15 cellular contexts compared by ENCODE assay signal in genomic region chr5:116455061-116455460, GRCh38.
DNase-seq lines count a peak whose midpoint lies in the region; TF ChIP-seq lines count a peak whose summit lies in the region.
"Had no signal": no experiment of that assay in that cellular context is flagged by ENCODE, and none has a peak within 500 bp of the region (broad histone marks: within the 10 kb centered on the region; RNA-seq: fewer than 3 reads in every experiment).

No MANE protein-coding gene starts in this region.

- peaks cover 0 to 3% of the 10 kb centered on the region in 2 donors for H3K36me3 Mint-ChIP-seq in CD14-positive monocyte
- H3K36me3 Mint-ChIP-seq in activated naive CD4-positive, alpha-beta T cell treated with anti-CD3 and anti-CD28 coated beads, Interleukin-2, amount 10 ng/mL, durations not matched to agents 7 days and 5 days: no peaks in the 10 kb centered on the region
- H3K36me3 Mint-ChIP-seq: natural killer cell had no signal

- peak overlapping the region in 1 of 2 donors; percentile 27 for H3K4me3 Mint-ChIP-seq in CD14-positive monocyte
- H3K4me3 Mint-ChIP-seq in activated naive CD4-positive, alpha-beta T cell treated with anti-CD3 and anti-CD28 coated beads, Interleukin-2, amount 10 ng/mL, durations not matched to agents 7 days and 5 days: no peak overlapping the region
- H3K4me3 Mint-ChIP-seq: natural killer cell had no signal

- peak overlapping the region; percentile 56 for H3K4me2 ChIP-seq in KMS-11

- H3K27me3 ChIP-seq in KMS-11 (ENCODE audit: insufficient read depth, low read depth): peaks cover 27% of the 10 kb centered on the region; the same call in 1 of the 2 replicates
- H3K27me3 ChIP-seq: colonic mucosa, uterus had no signal

- no peak overlapping the region for H3K27ac Mint-ChIP-seq in CD14-positive monocyte
- H3K27ac Mint-ChIP-seq in activated naive CD4-positive, alpha-beta T cell treated with anti-CD3 and anti-CD28 coated beads, Interleukin-2, amount 10 ng/mL, durations not matched to agents 7 days and 5 days: no peak overlapping the region
- H3K27ac Mint-ChIP-seq: natural killer cell had no signal

- no peaks in the 10 kb centered on the region for H3K9me3 Mint-ChIP-seq in CD14-positive monocyte
- no peaks in the 10 kb centered on the region for H3K9me3 Mint-ChIP-seq in activated naive CD4-positive, alpha-beta T cell treated with anti-CD3 and anti-CD28 coated beads, Interleukin-2, amount 10 ng/mL, durations not matched to agents 7 days and 5 days
- H3K9me3 Mint-ChIP-seq: natural killer cell had no signal

- H3K4me3 ChIP-seq in AG10803 (ENCODE audit: low read length) (no peak overlapping the region), KMS-11 (IDR thresholded peaks at IDR 0.05; ENCODE audit: insufficient read depth, low read depth, low read length) (no peak overlapping the region), coronary artery (peak overlapping the region; percentile 51)
- H3K4me3 ChIP-seq: colonic mucosa, HAP-1, uterus had no signal

- peaks cover 28% of the 10 kb centered on the region for H3K4me1 Mint-ChIP-seq in CD14-positive monocyte
- peaks cover 11% of the 10 kb centered on the region for H3K4me1 Mint-ChIP-seq in activated naive CD4-positive, alpha-beta T cell treated with anti-CD3 and anti-CD28 coated beads, Interleukin-2, amount 10 ng/mL, durations not matched to agents 7 days and 5 days

- H3K27me3 Mint-ChIP-seq in CD14-positive monocyte (ENCODE audit: low read depth in 3 of 3): no peaks in the 10 kb centered on the region
- no peaks in the 10 kb centered on the region for H3K27me3 Mint-ChIP-seq in activated naive CD4-positive, alpha-beta T cell treated with anti-CD3 and anti-CD28 coated beads, Interleukin-2, amount 10 ng/mL, durations not matched to agents 7 days and 5 days

- no peak overlapping the region for H3K9ac ChIP-seq in KMS-11

- no peaks in the 10 kb centered on the region for H3K36me3 ChIP-seq in KMS-11 (ENCODE audit: insufficient read depth)
- H3K36me3 ChIP-seq: colonic mucosa, uterus had no signal

- no peak overlapping the region for H3K27ac ChIP-seq in KMS-11
- H3K27ac ChIP-seq in coronary artery: peak overlapping the region in 1 of 2 donors; percentile 15
- H3K27ac ChIP-seq: colonic mucosa, uterus had no signal

- no peaks in the 10 kb centered on the region for H3K79me2 ChIP-seq in KMS-11 (ENCODE audit: insufficient read depth, low read depth)

- no peak overlapping the region for H2AFZ ChIP-seq in KMS-11 (ENCODE audit: low read depth)

- intact Hi-C loops in head of caudate nucleus (cut with DNase I) (no loop called here), CD14-positive monocyte (cut with micrococcal nuclease) (no loop called here)

- CTCF ChIA-PET in activated naive CD4-positive, alpha-beta T cell treated with anti-CD3 and anti-CD28 coated beads, Interleukin-2, amount 10 ng/mL, durations not matched to agents 7 days and 5 days (lab: Charles Lee): no interaction called here

- TF ChIP-seq CTCF in AG10803 (conservative IDR thresholded peaks at IDR 0.05; ENCODE audit: low read length): no peak
- no peak for TF ChIP-seq CTCF in KMS-11 (conservative IDR thresholded peaks at IDR 0.05; ENCODE audit: low read depth, low read length)
- no peak for TF ChIP-seq CTCF in coronary artery (IDR thresholded peaks at IDR 0.05)
- no peak for TF ChIP-seq CTCF in CD14-positive monocyte (IDR thresholded peaks at IDR 0.05)

- peak; percentile 43 for DNase-seq in AG10803 (ENCODE audit: low read depth)
- DNase-seq in coronary artery (ENCODE audit: low spot score): no peak
- DNase-seq in myocyte (ENCODE audit: low read depth): peak; percentile 43
- DNase-seq in head of caudate nucleus: no peak
- DNase-seq in CD14-positive monocyte (ENCODE audit: low spot score): no peak
- no peak for DNase-seq in KG1 (lab: John Stamatoyannopoulos, UW)
- no peak for DNase-seq in activated naive CD4-positive, alpha-beta T cell treated with anti-CD3 and anti-CD28 coated beads, Interleukin-2, amount 10 ng/mL, durations not matched to agents 7 days and 5 days
- DNase-seq: colonic mucosa; natural killer cell; NCI-H345; stimulated activated CD4-positive, alpha-beta T cell treated with anti-CD3 and anti-CD28 coated beads, Interleukin-15, amount 100 ng/mL, for 24 hours; stimulated activated CD8-positive, alpha-beta memory T cell treated with anti-CD3 and anti-CD28 coated beads, Interleukin-4, amount 100 ng/mL, for 48 hours; uterus had no signal

- H3K4me1 ChIP-seq in KMS-11 (ENCODE audit: low read depth, poor library complexity, severe bottlenecking): peaks cover 33% of the 10 kb centered on the region
- H3K4me1 ChIP-seq: colonic mucosa, uterus had no signal

- H4K20me1 ChIP-seq in KMS-11 (ENCODE audit: insufficient read depth): no peaks in the 10 kb centered on the region

Comparison
In these comparisons a context has a peak if more than half of its experiments do, and no peak if none do; other contexts are left out.
1. DNase-seq: peak in AG10803 (single experiment) and myocyte (single experiment); none in coronary artery (single experiment), head of caudate nucleus (0 of 42), CD14-positive monocyte (single experiment), KG1 (single experiment) and activated naive CD4-positive, alpha-beta T cell treated with anti-CD3 and anti-CD28 coated beads, Interleukin-2, amount 10 ng/mL, durations not matched to agents 7 days and 5 days (single experiment).